ENCODE assay signal across 8 cellular contexts in the genomic region with DNA sequence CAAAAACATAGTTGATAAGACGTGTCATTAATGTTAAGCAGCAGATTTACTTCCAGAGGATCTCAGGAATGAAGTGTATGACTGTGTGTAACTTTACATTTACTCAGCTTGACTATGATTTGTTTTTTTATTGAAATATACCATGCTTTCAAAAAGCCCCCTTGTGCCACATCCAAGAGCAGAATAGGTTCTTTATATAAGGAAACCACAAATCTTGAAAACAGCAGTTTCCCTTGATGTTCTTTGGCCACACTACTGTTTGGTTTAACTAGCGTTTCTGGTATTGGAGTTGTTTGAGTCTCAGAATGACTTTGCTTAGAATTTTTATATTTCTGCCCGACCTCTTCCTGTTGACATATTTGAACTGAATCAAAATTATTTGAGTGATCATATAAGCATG. TPM values are rescaled to one million over a fixed set of nuclear protein-coding genes. Genes with fewer than 3 reads are reported as not detected.
DNase-seq lines count a peak whose midpoint lies in the region; ATAC-seq and TF ChIP-seq lines count a peak whose summit lies in the region.

No MANE protein-coding gene starts in this region.

- H3K27ac Mint-ChIP-seq in natural killer cell, result peak overlapping the region; percentile 49 to 78
- H3K27ac Mint-ChIP-seq in progenitor cell of endocrine pancreas, result no peak overlapping the region

- peak; percentile 45 for DNase-seq in RPMI7951 (ENCODE audit: low read depth)
- DNase-seq in natural killer cell, result no peak
- no peak for DNase-seq in midbrain (lab: John Stamatoyannopoulos, UW)
- no peak for DNase-seq in retina
- no peak for DNase-seq in progenitor cell of endocrine pancreas (ENCODE audit: low spot score, unreplicated experiment)
- no peak for DNase-seq in left ventricle myocardium superior

- H3K36me3 Mint-ChIP-seq in natural killer cell, result no peaks in the 10 kb centered on the region
- H3K36me3 Mint-ChIP-seq in progenitor cell of endocrine pancreas (ENCODE audit: insufficient read depth), result no peaks in the 10 kb centered on the region

- H3K4me3 Mint-ChIP-seq in natural killer cell, result peak overlapping the region; percentile 38
- no peak overlapping the region for H3K4me3 Mint-ChIP-seq in progenitor cell of endocrine pancreas (ENCODE audit: low read depth)

- peak; percentile 72 for ATAC-seq in GM18858 (IDR thresholded peaks at IDR 0.05; ENCODE audit: unreplicated experiment)
- peak; percentile 75 for ATAC-seq in GM21825 (IDR thresholded peaks at IDR 0.05; ENCODE audit: unreplicated experiment)
- ATAC-seq in natural killer cell, result peak; percentile 59 to 76 (median 68)
- ATAC-seq in left ventricle myocardium superior, result no peak

- H3K9me3 Mint-ChIP-seq in natural killer cell, result no peaks in the 10 kb centered on the region
- H3K9me3 Mint-ChIP-seq in progenitor cell of endocrine pancreas (ENCODE audit: low read depth), result no peaks in the 10 kb centered on the region

- no peaks in the 10 kb centered on the region for H3K27me3 Mint-ChIP-seq in natural killer cell (ENCODE audit: low read depth in 2 of 2)
- no peaks in the 10 kb centered on the region for H3K27me3 Mint-ChIP-seq in progenitor cell of endocrine pancreas

- peaks cover 67 to 69% of the 10 kb centered on the region in 2 donors for H3K4me1 Mint-ChIP-seq in natural killer cell
- H3K4me1 Mint-ChIP-seq in progenitor cell of endocrine pancreas (ENCODE audit: low read depth), result no peaks in the 10 kb centered on the region

- intact Hi-C loops in natural killer cell (cut with micrococcal nuclease) (no loop called here), left ventricle myocardium superior (cut with micrococcal nuclease) (no loop called here)

- TF ChIP-seq CTCF in natural killer cell (IDR thresholded peaks at IDR 0.05) (no peak), progenitor cell of endocrine pancreas (IDR thresholded peaks at IDR 0.05; ENCODE audit: unreplicated experiment) (no peak)

RNA-seq across cellular contexts. Expression of a gene that starts 25.0 kb away (rescaled TPM):
- 6.4 and 8.7 TPM in 2 replicates for total RNA-seq in RPMI7951 (2014; rRNA removed; shearing (Covaris generic))
- total RNA-seq in natural killer cell (10 to 100 TPM in 2 of 3 donors, 1 to 10 TPM in 1; 7.6 to 19.1 (median 15.1) TPM), progenitor cell of endocrine pancreas (3.2 and 3.3 TPM in 2 replicates), left ventricle myocardium superior (6.8 TPM)
